8 cellular contexts compared by ENCODE assay signal in the genomic region with DNA sequence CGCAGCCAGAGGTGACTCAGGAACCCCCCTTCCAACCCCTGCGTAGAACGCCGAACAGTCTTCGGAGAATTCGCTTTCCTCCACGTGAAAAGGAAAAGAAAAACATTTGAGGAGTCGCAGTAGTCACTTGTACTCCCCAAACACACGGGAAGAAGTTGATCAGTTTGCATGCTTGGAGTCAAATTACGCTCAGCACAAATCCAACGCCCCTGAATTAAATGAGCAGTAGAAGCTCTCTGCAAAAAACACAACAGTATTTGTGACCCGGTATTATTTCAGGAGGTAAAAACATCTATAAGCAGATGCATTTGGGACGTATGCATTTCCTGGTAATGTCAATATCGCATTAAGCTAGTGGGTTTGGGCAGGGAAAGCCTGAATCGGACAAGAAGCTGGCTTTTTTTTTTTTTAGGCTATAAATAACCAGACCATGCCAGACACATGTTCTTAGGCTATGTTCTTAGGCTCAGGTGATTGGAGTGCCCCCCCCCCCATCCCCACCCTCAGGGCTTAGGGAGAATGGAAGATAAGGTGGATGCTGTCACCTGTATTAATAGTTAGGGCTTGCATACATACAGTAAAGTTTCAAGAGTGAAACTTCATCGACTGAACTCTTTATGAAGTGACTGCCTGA. TPM values are rescaled to one million over a fixed set of nuclear protein-coding genes. Genes with fewer than 3 reads are reported as not detected.
DNase-seq lines count a peak whose midpoint lies in the region; ATAC-seq and TF ChIP-seq lines count a peak whose summit lies in the region.

No MANE protein-coding gene starts in this region.

- no peak for TF ChIP-seq CTCF in cardiac fibroblast (IDR thresholded peaks at IDR 0.05; ENCODE audit: low read depth, low read length)
- no peak for TF ChIP-seq CTCF in right lobe of liver (IDR thresholded peaks at IDR 0.05)

- H3K4me1 ChIP-seq in right lobe of liver = peaks cover 0 to 36% (median 8%) of the 10 kb centered on the region in 4 donors
- H3K4me1 ChIP-seq in thymus (ENCODE audit: control insufficient read depth, insufficient read depth, low read length) = peaks cover 5% of the 10 kb centered on the region

- DNase-seq in NCI-H146 (lab: John Stamatoyannopoulos, UW) = peak; percentile 38
- no peak for DNase-seq in NCI-H146 treated with DMSO at 0.1 percent for 48 hours (lab: John Stamatoyannopoulos, UW; ENCODE audit: unreplicated experiment)
- DNase-seq in NCI-H2171 (lab: John Stamatoyannopoulos, UW) = peak; percentile 45
- DNase-seq in cardiac fibroblast (ENCODE audit: low read depth in 2 of 2) = peak; percentile 26 to 28
- no peak for DNase-seq in right lobe of liver

- H3K27ac ChIP-seq in right lobe of liver (peak overlapping the region; percentile 56 to 88 (median 76)), thymus (ENCODE audit: low read depth) (peak overlapping the region; percentile 77)

- intact Hi-C loops in right lobe of liver (cut with DNase I) = no loop called here

- H3K27me3 ChIP-seq in right lobe of liver (no peaks in the 10 kb centered on the region), thymus (ENCODE audit: control insufficient read depth, insufficient read depth) (no peaks in the 10 kb centered on the region)

- H3K4me3 ChIP-seq in cardiac fibroblast (replicated peaks in 1 of 2; ENCODE audit: low read depth in 2 of 2, low read length in 2 of 2) (peak overlapping the region; percentile 88 to 94), right lobe of liver (peak overlapping the region; percentile 86 to 92 (median 87)), thymus (ENCODE audit: low read length) (peak overlapping the region; percentile 97)

- WGBS in right lobe of liver (ENCODE audit: insufficient coverage, low coverage, low lambda C conversion rate, missing lambda C conversion rate) = under 1% methylated on average over 16 of the region's 16 CpGs
- under 1% methylated on average over 16 of the region's 16 CpGs for WGBS in thymus

- H3K36me3 ChIP-seq in right lobe of liver (no peaks in the 10 kb centered on the region), thymus (ENCODE audit: control insufficient read depth, insufficient read depth) (no peaks in the 10 kb centered on the region)

- no peak for TF ChIP-seq POLR2A in right lobe of liver (IDR thresholded peaks at IDR 0.05)

- no peaks in the 10 kb centered on the region for H3K9me3 ChIP-seq in right lobe of liver
- H3K9me3 ChIP-seq in thymus (ENCODE audit: control insufficient read depth) = no peaks in the 10 kb centered on the region

- ATAC-seq in right lobe of liver (peak in 2 of 4 donors; percentile 7), HG02588 (IDR thresholded peaks at IDR 0.05; ENCODE audit: unreplicated experiment) (no peak), HG03045 (IDR thresholded peaks at IDR 0.05; ENCODE audit: unreplicated experiment) (no peak)

RNA-seq across cellular contexts. Expression of gene ARL15, which starts 0.9 kb away (rescaled TPM):
- total RNA-seq in right lobe of liver = 10 to 100 TPM in 2 of 6 experiments, 1 to 10 TPM in 4; 6.3 to 16.5 (median 9.6) TPM
- 26.4 TPM for polyA plus RNA-seq in thymus

Comparison
In these comparisons a context has a peak if more than half of its experiments do, and no peak if none do; other contexts are left out.
1. DNase-seq: peak in NCI-H146 (single experiment), NCI-H2171 (single experiment) and cardiac fibroblast (2 of 2); none in NCI-H146 treated with DMSO at 0.1 percent for 48 hours (single experiment) and right lobe of liver (0 of 3).
2. Peak in every context shown above with its lines, with median percentiles within 50 percentile points of each other: H3K4me3 ChIP-seq.